15 cellular contexts compared by ENCODE assay signal in genomic region chr11:118888398-118888797, GRCh38. TPM values are rescaled to one million over a fixed set of nuclear protein-coding genes. Genes with fewer than 3 reads are reported as not detected.
DNase-seq lines count a peak whose midpoint lies in the region; ATAC-seq and TF ChIP-seq lines count a peak whose summit lies in the region.
"Had no signal": no experiment of that assay in that cellular context is flagged by ENCODE, and none has a peak within 500 bp of the region (broad histone marks: within the 10 kb centered on the region; RNA-seq: fewer than 3 reads in every experiment).

No MANE protein-coding gene starts in this region.

- DNase-seq in activated T-cell treated with anti-CD3 and anti-CD28 coated beads, Interleukin-2, amount 50 U/mL, for 4 hours, result no peak
- no peak for DNase-seq in activated T-cell treated with anti-CD3 and anti-CD28 coated beads, Interleukin-2, amount 50 U/mL, for 48 hours
- DNase-seq in ascending aorta (ENCODE audit: low spot score in 2 of 2), result no peak
- DNase-seq in thoracic aorta (ENCODE audit: low spot score), result no peak
- no peak for DNase-seq in NCI-H1436 (lab: John Stamatoyannopoulos, UW)
- DNase-seq in NCI-H345 treated with DMSO at 0.1 percent for 48 hours (lab: John Stamatoyannopoulos, UW; ENCODE audit: unreplicated experiment), result no peak
- DNase-seq in T-helper 9 cell, result no peak
- DNase-seq: activated CD4-positive, alpha-beta T cell treated with anti-CD3 and anti-CD28 coated beads, Interleukin-2, amount 50 U/mL, for 4 hours; effector CD8-positive, alpha-beta T cell; NCI-H2029; NK-92 treated with Interleukin-12 subunit alpha and Interleukin-12 subunit beta, amount 100 ng/mL, for 24 hours had no signal

- H3K27me3 ChIP-seq in ascending aorta (no peaks in the 10 kb centered on the region), muscle layer of colon (ENCODE audit: control insufficient read depth in 1 of 2, insufficient read depth in 2 of 2, low read length in 2 of 2) (no peaks in the 10 kb centered on the region), thoracic aorta (replicated peaks; ENCODE audit: insufficient read depth) (no peaks in the 10 kb centered on the region)

- H3K4me1 Mint-ChIP-seq in activated T-cell treated with anti-CD3 and anti-CD28 coated beads, Interleukin-2, amount 50 U/mL, for 4 hours (ENCODE audit: low read depth), result peaks cover 73% of the 10 kb centered on the region

- H3K4me1 ChIP-seq in ascending aorta (peaks cover 20 to 38% of the 10 kb centered on the region in 2 donors), muscle layer of colon (ENCODE audit: insufficient read depth, low read length) (peaks cover 41% of the 10 kb centered on the region), thoracic aorta (ENCODE audit: control insufficient read depth in 1 of 2, low read depth in 2 of 2) (peaks cover 32 to 68% of the 10 kb centered on the region in 2 donors)

- no peaks in the 10 kb centered on the region for H3K36me3 ChIP-seq in ascending aorta
- no peaks in the 10 kb centered on the region for H3K36me3 ChIP-seq in muscle layer of colon (ENCODE audit: insufficient read depth, low read length)
- H3K36me3 ChIP-seq in thoracic aorta, result peaks cover 1% of the 10 kb centered on the region

- H3K27ac ChIP-seq in ascending aorta (peak overlapping the region; percentile 95 to 96), muscle layer of colon (ENCODE audit: low read depth, low read length) (peak overlapping the region; percentile 83), thoracic aorta (peak overlapping the region; percentile 93 to 98)
- H3K27ac ChIP-seq: KMS-11 had no signal

- no peaks in the 10 kb centered on the region for H3K9me3 Mint-ChIP-seq in activated T-cell treated with anti-CD3 and anti-CD28 coated beads, Interleukin-2, amount 50 U/mL, for 4 hours
- H3K9me3 Mint-ChIP-seq: activated naive CD4-positive, alpha-beta T cell treated with anti-CD3 and anti-CD28 coated beads, Interleukin-2, amount 50 U/mL, for 72 hours had no signal

- no peaks in the 10 kb centered on the region for H3K27me3 Mint-ChIP-seq in activated T-cell treated with anti-CD3 and anti-CD28 coated beads, Interleukin-2, amount 50 U/mL, for 4 hours (ENCODE audit: low read depth)

- no peaks in the 10 kb centered on the region for H3K9me3 ChIP-seq in ascending aorta
- no peaks in the 10 kb centered on the region for H3K9me3 ChIP-seq in muscle layer of colon (ENCODE audit: low read length)
- no peaks in the 10 kb centered on the region for H3K9me3 ChIP-seq in thoracic aorta

- peaks cover 9% of the 10 kb centered on the region for H3K36me3 Mint-ChIP-seq in activated T-cell treated with anti-CD3 and anti-CD28 coated beads, Interleukin-2, amount 50 U/mL, for 4 hours (ENCODE audit: insufficient read depth)

- H3K4me3 ChIP-seq in ascending aorta (peak overlapping the region in 1 of 2 donors; percentile 39), muscle layer of colon (ENCODE audit: low read depth in 1 of 2, low read length in 2 of 2) (peak overlapping the region in 1 of 2 donors; percentile 58), thoracic aorta (peak overlapping the region; percentile 68)

- H3K4me3 Mint-ChIP-seq in activated T-cell treated with anti-CD3 and anti-CD28 coated beads, Interleukin-2, amount 50 U/mL, for 4 hours, result peak overlapping the region; percentile 52

- TF ChIP-seq CTCF in ascending aorta (IDR thresholded peaks at IDR 0.05), result no peak
- TF ChIP-seq CTCF in thoracic aorta (IDR thresholded peaks at IDR 0.05), result no peak

- ATAC-seq in activated T-cell treated with anti-CD3 and anti-CD28 coated beads, Interleukin-2, amount 50 U/mL, for 4 hours, result no peak
- no peak for ATAC-seq in thoracic aorta (ENCODE audit: insufficient number of reproducible peaks, low FRiP score, low read depth)
- ATAC-seq: activated naive CD4-positive, alpha-beta T cell treated with anti-CD3 and anti-CD28 coated beads, Interleukin-2, amount 50 U/mL, for 72 hours had no signal

- intact Hi-C loops in ascending aorta (cut with DNase I), result no loop called here

- H3K9ac ChIP-seq in muscle layer of colon (ENCODE audit: low read length), result no peak overlapping the region
- H3K9ac ChIP-seq: KMS-11 had no signal

RNA-seq across cellular contexts. Expression of gene CXCR5, which starts 4.7 kb away (rescaled TPM):
- total RNA-seq in activated T-cell treated with anti-CD3 and anti-CD28 coated beads, Interleukin-2, amount 50 U/mL, for 4 hours, result 10 to 100 TPM; 17.6 to 30.8 (median 23.7) TPM
- total RNA-seq in ascending aorta (not detected), thoracic aorta (not detected)
- total RNA-seq: lower leg skin had no signal

RNA-seq across cellular contexts. Expression of gene BCL9L, which starts 37.3 kb away (rescaled TPM):
- 10 to 100 TPM; 26.1 to 31.2 (median 26.9) TPM for total RNA-seq in activated T-cell treated with anti-CD3 and anti-CD28 coated beads, Interleukin-2, amount 50 U/mL, for 4 hours
- total RNA-seq in ascending aorta, result 46.5 TPM
- 10 to 100 TPM; 28.6 to 68.8 TPM for total RNA-seq in thoracic aorta

Comparison
In these comparisons a context has a peak if more than half of its experiments do, and no peak if none do; other contexts are left out.
1. RNA of gene CXCR5, which starts 4.7 kb away (total RNA-seq): 17.6 to 30.8 TPM in activated T-cell treated with anti-CD3 and anti-CD28 coated beads, Interleukin-2, amount 50 U/mL, for 4 hours; not detected in thoracic aorta and not detected in ascending aorta (single experiment); every median in the first group is over 10 times any median in the second.
2. Peak in every context shown above with its lines, with median percentiles within 50 percentile points of each other: H3K27ac ChIP-seq.